Comparison of ENCODE assay signal across 1 cellular context in genomic region chr13:90545070-90545840, GRCh38.
TF ChIP-seq lines count a peak whose summit lies in the region.

No MANE protein-coding gene starts in this region.

TF ChIP-seq in K562, 482 proteins besides CTCF, POLR2A, EP300 and RAD21 (continued from another document):
- no peak for TF ChIP-seq ZNF197 (CRISPR knock-in tag; IDR thresholded peaks at IDR 0.05; ENCODE audit: low read depth)
- TF ChIP-seq ZKSCAN1 (IDR thresholded peaks at IDR 0.05; ENCODE audit: low read depth, low read length): no peak
- TF ChIP-seq CBFA2T2 (conservative IDR thresholded peaks at IDR 0.05): no peak
